31 cellular contexts compared by ENCODE assay signal in the genomic region with DNA sequence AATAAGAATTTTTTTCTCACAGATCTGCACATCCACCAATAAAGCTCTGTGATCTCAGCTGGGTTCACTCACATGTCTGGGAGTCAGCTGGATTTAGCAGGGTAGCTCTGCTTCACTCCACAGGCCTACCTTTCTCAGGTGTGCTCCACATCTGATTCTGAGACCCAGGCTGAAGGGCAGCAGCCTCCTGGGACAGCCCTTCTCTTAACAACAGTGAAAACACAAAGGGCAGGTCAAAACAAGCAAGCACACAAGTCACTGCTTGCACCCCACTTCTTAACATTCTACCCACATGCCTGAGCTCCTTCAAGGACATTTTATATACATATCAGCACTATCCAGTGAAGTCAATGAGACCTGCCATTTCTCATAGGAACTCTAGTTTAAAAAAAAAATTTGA.
"Had no signal": no experiment of that assay in that cellular context is flagged by ENCODE, and none has a peak within 500 bp of the region (broad histone marks: within the 10 kb centered on the region; RNA-seq: fewer than 3 reads in every experiment).

No MANE protein-coding gene starts in this region.

- H3K4me1 ChIP-seq: body of pancreas, esophagus squamous epithelium, left ventricle myocardium inferior, pancreas, psoas muscle, right atrium auricular region had no signal

- H3K27ac ChIP-seq: adrenal gland, body of pancreas, coronary artery, dorsolateral prefrontal cortex, esophagus squamous epithelium, left ventricle myocardium inferior, neutrophil, pancreas, psoas muscle, right atrium auricular region, tibial nerve, VCaP had no signal

- H3K4me3 ChIP-seq: adrenal gland, body of pancreas, coronary artery, dorsolateral prefrontal cortex, esophagus squamous epithelium, left ventricle myocardium inferior, lung, pancreas, psoas muscle, right atrium auricular region, smooth muscle cell, tibial nerve had no signal

- DNase-seq: activated CD4-positive, alpha-beta T cell treated with anti-CD3 and anti-CD28 coated beads for 48 hours; activated CD4-positive, alpha-beta T cell treated with anti-CD3 and anti-CD28 coated beads, Interleukin-2, amount 50 U/mL, for 48 hours; activated CD8-positive, alpha-beta memory T cell treated with anti-CD3 and anti-CD28 coated beads for 24 hours; activated effector memory CD4-positive, alpha-beta T cell treated with anti-CD3 and anti-CD28 coated beads, Interleukin-2, amount 50 U/mL, for 16 hours; activated naive CD4-positive, alpha-beta T cell treated with anti-CD3 and anti-CD28 coated beads for 36 hours; activated naive CD8-positive, alpha-beta T cell treated with anti-CD3 and anti-CD28 coated beads for 36 hours; activated T-cell treated with anti-CD3 and anti-CD28 coated beads, Interleukin-2, amount 50 U/mL, for 1 hour; adrenal gland; aorta; body of pancreas; dorsolateral prefrontal cortex; effector memory CD4-positive, alpha-beta T cell; esophagus squamous epithelium; glutamatergic neuron; left ventricle myocardium inferior; pancreas; psoas muscle; stimulated activated naive CD4-positive, alpha-beta T cell treated with Interleukin-2 at 50 U/mL for 16 hours had no signal

- H3K4me1 Mint-ChIP-seq: activated naive CD8-positive, alpha-beta T cell treated with anti-CD3 and anti-CD28 coated beads for 36 hours; nephron had no signal

- H3K4me3 Mint-ChIP-seq: activated naive CD4-positive, alpha-beta T cell treated with anti-CD3 and anti-CD28 coated beads for 36 hours; activated naive CD8-positive, alpha-beta T cell treated with anti-CD3 and anti-CD28 coated beads for 36 hours; activated T-helper 1 cell treated with anti-CD3 and anti-CD28 coated beads, Interleukin-12 subunit alpha, Interleukin-12 subunit beta, Interleukin-2, Interleukin-4 antibody, amounts not matched to agents 30 ng/mL and 10 ng/mL and 1 ng/mL, durations not matched to agents 14 hours and 24 hours and 36 hours; nephron had no signal

- H3K36me3 ChIP-seq: adrenal gland, esophagus squamous epithelium, left ventricle myocardium inferior, neutrophil, pancreas, right atrium auricular region, tibial nerve had no signal

- H3K36me3 Mint-ChIP-seq: activated naive CD8-positive, alpha-beta T cell treated with anti-CD3 and anti-CD28 coated beads for 36 hours had no signal

- H3K27me3 ChIP-seq: adrenal gland, body of pancreas, neutrophil, pancreas, right atrium auricular region, tibial nerve had no signal

- H3K9me3 Mint-ChIP-seq: activated naive CD4-positive, alpha-beta T cell treated with anti-CD3 and anti-CD28 coated beads for 36 hours; activated naive CD8-positive, alpha-beta T cell treated with anti-CD3 and anti-CD28 coated beads for 36 hours; activated T-helper 1 cell treated with anti-CD3 and anti-CD28 coated beads, Interleukin-12 subunit alpha, Interleukin-12 subunit beta, Interleukin-2, Interleukin-4 antibody, amounts not matched to agents 30 ng/mL and 10 ng/mL and 1 ng/mL, durations not matched to agents 14 hours and 24 hours and 36 hours; nephron had no signal

- FAIRE-seq: endothelial cell of umbilical vein, frontal cortex, islet of Langerhans, pancreas, TTC549 had no signal

- H3K9me3 ChIP-seq: adrenal gland, body of pancreas, esophagus squamous epithelium, left ventricle myocardium inferior, neutrophil, pancreas, psoas muscle, right atrium auricular region, tibial nerve had no signal

- H3K4me2 ChIP-seq: smooth muscle cell had no signal

- H3K27ac Mint-ChIP-seq: activated naive CD4-positive, alpha-beta T cell treated with anti-CD3 and anti-CD28 coated beads for 36 hours; activated naive CD8-positive, alpha-beta T cell treated with anti-CD3 and anti-CD28 coated beads for 36 hours; activated T-helper 1 cell treated with anti-CD3 and anti-CD28 coated beads, Interleukin-12 subunit alpha, Interleukin-12 subunit beta, Interleukin-2, Interleukin-4 antibody, amounts not matched to agents 30 ng/mL and 10 ng/mL and 1 ng/mL, durations not matched to agents 14 hours and 24 hours and 36 hours; nephron had no signal
